24 cellular contexts compared by ENCODE assay signal in the genomic region with DNA sequence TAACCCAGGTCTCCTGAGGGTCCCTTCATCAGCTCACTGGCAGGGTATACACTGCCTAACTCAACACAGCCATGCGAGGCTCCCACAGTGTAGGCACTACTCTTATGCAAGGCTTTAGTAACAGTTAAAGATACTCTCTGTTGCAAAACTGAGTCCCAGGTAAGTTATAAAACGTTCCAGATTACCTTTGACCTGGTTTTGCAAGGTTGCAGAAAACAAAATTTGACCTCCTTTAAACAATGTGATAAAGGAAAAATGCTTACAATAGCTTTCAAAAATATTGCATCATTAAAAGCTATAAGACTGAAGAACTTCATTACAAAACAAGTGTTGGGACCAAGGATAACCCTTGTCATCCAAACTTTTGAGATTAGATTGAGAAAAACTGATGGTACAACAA. TPM values are rescaled to one million over a fixed set of nuclear protein-coding genes. Genes with fewer than 3 reads are reported as not detected.
"Had no signal": no experiment of that assay in that cellular context is flagged by ENCODE, and none has a peak within 500 bp of the region (broad histone marks: within the 10 kb centered on the region; RNA-seq: fewer than 3 reads in every experiment).

No MANE protein-coding gene starts in this region.

- H3K9me3 ChIP-seq: heart right ventricle, left lung, lower lobe of right lung, psoas muscle, spleen, thoracic aorta had no signal

- H3K4me3 ChIP-seq: heart right ventricle, left lung, lower lobe of right lung, psoas muscle, spleen, thoracic aorta had no signal

- H3K9me3 Mint-ChIP-seq: memory B cell; mesothelial cell of epicardium; nephron; stimulated activated memory B cell treated with anti-CD40 and anti-IgM and Interleukin-4, amounts not matched to agents 10 μg/mL and 1 μg/mL and 100 μg/mL, for 72 hours; stimulated activated naive CD8-positive, alpha-beta T cell treated with anti-CD3 and anti-CD28 coated beads, Interleukin-15, amount 100 ng/mL, for 72 hours had no signal

- DNase-seq: effector memory CD4-positive, alpha-beta T cell; heart right ventricle; hypothalamus; islet precursor cell; left lung; lower lobe of right lung; psoas muscle; retina; spleen; stimulated activated CD4-positive, alpha-beta T cell treated with anti-CD3 and anti-CD28 coated beads, Interleukin-15, amount 100 ng/mL, for 24 hours; stimulated activated CD4-positive, alpha-beta T cell treated with anti-CD3 and anti-CD28 coated beads, Interleukin-1b, Interleukin-23, amount 100 ng/mL, for 48 hours; stimulated activated CD4-positive, alpha-beta T cell treated with anti-CD3 and anti-CD28 coated beads, Interleukin-4, amount 100 ng/mL, for 24 hours; stimulated activated naive CD8-positive, alpha-beta T cell treated with anti-CD3 and anti-CD28 coated beads, Interleukin-15, amount 100 ng/mL, for 72 hours; trophoblast cell had no signal

- H3K36me3 Mint-ChIP-seq: memory B cell; mesothelial cell of epicardium; stimulated activated memory B cell treated with anti-CD40 and anti-IgM and Interleukin-4, amounts not matched to agents 10 μg/mL and 1 μg/mL and 100 μg/mL, for 72 hours had no signal

- H3K4me1 Mint-ChIP-seq: nephron had no signal

- H3K27ac Mint-ChIP-seq: memory B cell; mesothelial cell of epicardium; stimulated activated memory B cell treated with anti-CD40 and anti-IgM and Interleukin-4, amounts not matched to agents 10 μg/mL and 1 μg/mL and 100 μg/mL, for 72 hours; stimulated activated naive CD8-positive, alpha-beta T cell treated with anti-CD3 and anti-CD28 coated beads, Interleukin-15, amount 100 ng/mL, for 72 hours had no signal

- ATAC-seq: esophagus mucosa; heart right ventricle; left lung; lower lobe of right lung; psoas muscle; sciatic nerve; stimulated activated memory B cell treated with anti-CD40 and anti-IgM and Interleukin-4, amounts not matched to agents 10 μg/mL and 1 μg/mL and 100 μg/mL, for 72 hours; stimulated activated naive CD8-positive, alpha-beta T cell treated with anti-CD3 and anti-CD28 coated beads, Interleukin-15, amount 100 ng/mL, for 72 hours had no signal

- FAIRE-seq: endometrium, frontal cortex had no signal

- H3K27ac ChIP-seq: heart right ventricle, left lung, lower lobe of right lung, psoas muscle, spleen, thoracic aorta had no signal

- H3K36me3 ChIP-seq: heart right ventricle, left lung, lower lobe of right lung, thoracic aorta had no signal

- H3K4me1 ChIP-seq: psoas muscle had no signal

- H3K4me3 Mint-ChIP-seq: memory B cell; mesothelial cell of epicardium; nephron; stimulated activated memory B cell treated with anti-CD40 and anti-IgM and Interleukin-4, amounts not matched to agents 10 μg/mL and 1 μg/mL and 100 μg/mL, for 72 hours; stimulated activated naive CD8-positive, alpha-beta T cell treated with anti-CD3 and anti-CD28 coated beads, Interleukin-15, amount 100 ng/mL, for 72 hours had no signal

RNA-seq across cellular contexts. Expression of a gene that starts 5.5 kb away (rescaled TPM):
- total RNA-seq: myocyte, psoas muscle had no signal
- polyA plus RNA-seq: heart right ventricle had no signal
